28 cellular contexts compared by ENCODE assay signal in genomic region chr1:20398744-20399143, GRCh38.
DNase-seq lines count a peak whose midpoint lies in the region; ATAC-seq, FAIRE-seq and TF ChIP-seq lines count a peak whose summit lies in the region.
"Had no signal": no experiment of that assay in that cellular context is flagged by ENCODE, and none has a peak within 500 bp of the region (broad histone marks: within the 10 kb centered on the region; RNA-seq: fewer than 3 reads in every experiment).

No MANE protein-coding gene starts in this region.

- H2AK5ac ChIP-seq in H9 (ENCODE audit: insufficient read length, low read length) (no peak overlapping the region), H1 (ENCODE audit: low read depth, low read length) (no peak overlapping the region)

- intact Hi-C loops in activated CD4-positive, alpha-beta T cell treated with anti-CD3 and anti-CD28 coated beads for 36 hours (cut with DNase I, micrococcal nuclease): no loop called here

- no peaks in the 10 kb centered on the region for H3K79me2 ChIP-seq in H9 (ENCODE audit: insufficient read depth, low read length)
- no peaks in the 10 kb centered on the region for H3K79me2 ChIP-seq in H1 (ENCODE audit: control insufficient read depth in 1 of 2, insufficient read depth in 2 of 2, low read length in 2 of 2)

- H3K79me1 ChIP-seq in H9 (ENCODE audit: insufficient read depth, low read depth, low read length, poor library complexity, severe bottlenecking) (no peaks in the 10 kb centered on the region), H1 (ENCODE audit: low read depth, low read length) (no peaks in the 10 kb centered on the region)

- H3K9me3 ChIP-seq in H9 (ENCODE audit: control insufficient read depth, low read depth, low read length) (no peaks in the 10 kb centered on the region), HEK293 (ENCODE audit: control insufficient read depth, insufficient read depth, low read depth, low read length) (no peaks in the 10 kb centered on the region), H1 (ENCODE audit: insufficient read depth in 2 of 2, low read depth in 1 of 2, low read length in 1 of 2) (no peaks in the 10 kb centered on the region)
- H3K9me3 ChIP-seq: BE2C had no signal

- H2AFZ ChIP-seq in H9 (ENCODE audit: low read length) (no peak overlapping the region), H1 (ENCODE audit: low read length) (no peak overlapping the region)

- H3K27me3 ChIP-seq in H9 (ENCODE audit: insufficient read depth, low read length) (peaks cover 17% of the 10 kb centered on the region; the same call in 1 of the 2 replicates), H1 (replicated peaks in 1 of 4; ENCODE audit: control insufficient read depth in 3 of 4, extremely low read depth in 1 of 4, insufficient read depth in 3 of 4, low read length in 3 of 4) (peaks cover 25 to 59% (median 44%) of the 10 kb centered on the region in 4 experiments)
- H3K27me3 ChIP-seq: BE2C, BLaER1 had no signal

- no peak overlapping the region for H3K4me3 ChIP-seq in HEK293 (ENCODE audit: low read depth, low read length)
- no peak overlapping the region for H3K4me3 ChIP-seq in H1 (ENCODE audit: extremely low read depth in 1 of 4, insufficient read depth in 2 of 4, low read depth in 3 of 4, low read length in 4 of 4)
- H3K4me3 ChIP-seq: BLaER1, GM12878 had no signal

- H3K27ac ChIP-seq in H9 (ENCODE audit: insufficient read length, low read depth, low read length) (no peak overlapping the region), HEK293 (ENCODE audit: extremely low read depth, low read depth, low read length) (no peak overlapping the region), H1 (ENCODE audit: low read depth, low read length) (no peak overlapping the region)
- H3K27ac ChIP-seq: BLaER1 had no signal

- H3K14ac ChIP-seq in H9 (ENCODE audit: insufficient read depth, low read length) (no peak overlapping the region), H1 (ENCODE audit: insufficient read length) (no peak overlapping the region)

- H4K5ac ChIP-seq in H9 (ENCODE audit: insufficient read length, low read depth, low read length): no peak overlapping the region
- H4K5ac ChIP-seq in H1 (ENCODE audit: insufficient read length, low read depth, low read length): no peak overlapping the region

- H4K8ac ChIP-seq in H9 (replicated peaks; ENCODE audit: insufficient read length, low read depth, low read length) (no peak overlapping the region), H1 (ENCODE audit: extremely low read depth, insufficient read depth, low read length) (no peak overlapping the region)

- H3K4me1 Mint-ChIP-seq in H9: peaks cover 6 to 19% of the 10 kb centered on the region in 2 experiments
- no peaks in the 10 kb centered on the region for H3K4me1 Mint-ChIP-seq in activated CD4-positive, alpha-beta T cell treated with anti-CD3 and anti-CD28 coated beads for 36 hours
- H3K4me1 Mint-ChIP-seq: CD14-positive monocyte; CD4-positive, alpha-beta memory T cell; CD4-positive, CD25-positive, alpha-beta regulatory T cell; CD8-positive, alpha-beta memory T cell had no signal

- no peak overlapping the region for H3K9ac ChIP-seq in H9 (ENCODE audit: extremely low read depth, insufficient read length, low read length)
- H3K9ac ChIP-seq in H1 (replicated peaks in 1 of 4; ENCODE audit: extremely low read depth in 1 of 4, low read depth in 3 of 4, low read length in 3 of 4): no peak overlapping the region
- H3K9ac ChIP-seq: BLaER1 had no signal

- ATAC-seq in GM18505 (IDR thresholded peaks at IDR 0.05; ENCODE audit: unreplicated experiment) (no peak), HG03095 (IDR thresholded peaks at IDR 0.05; ENCODE audit: unreplicated experiment) (no peak)
- ATAC-seq in activated CD4-positive, alpha-beta T cell treated with anti-CD3 and anti-CD28 coated beads for 36 hours: no peak
- ATAC-seq: GM12878 had no signal

- H3K4me3 Mint-ChIP-seq in H9: no peak overlapping the region
- H3K4me3 Mint-ChIP-seq in activated CD4-positive, alpha-beta T cell treated with anti-CD3 and anti-CD28 coated beads for 36 hours: no peak overlapping the region
- H3K4me3 Mint-ChIP-seq: CD4-positive, alpha-beta memory T cell; CD4-positive, CD25-positive, alpha-beta regulatory T cell; CD8-positive, alpha-beta memory T cell had no signal

- H3K56ac ChIP-seq in H9 (ENCODE audit: insufficient read length, low read depth, low read length) (no peak overlapping the region), H1 (replicated peaks; ENCODE audit: insufficient read length, low read depth, low read length) (peak overlapping the region; percentile 47)

- no peak overlapping the region for H2BK5ac ChIP-seq in H9 (ENCODE audit: insufficient read length, low read length)
- H2BK5ac ChIP-seq in H1 (ENCODE audit: low read depth, low read length): no peak overlapping the region

- peaks cover 4 to 6% of the 10 kb centered on the region in 2 experiments; a peak in 2 of 5 replicates for H3K9me3 Mint-ChIP-seq in H9
- peaks cover 10% of the 10 kb centered on the region for H3K9me3 Mint-ChIP-seq in activated CD4-positive, alpha-beta T cell treated with anti-CD3 and anti-CD28 coated beads for 36 hours (ENCODE audit: low read depth)

- CTCF ChIA-PET in HEK293 (lab: Yijun Ruan, JAX): no interaction called here
- CTCF ChIA-PET in H1 (lab: Charles Lee; ENCODE audit: partially characterized antibody): interaction anchor here (0.7 to 3.8 kb wide), 4 partner anchors 13 to 94 kb away, joined by 3 to 20 read pairs (median 5); no protein-coding TSS in a partner anchor
- CTCF ChIA-PET in activated CD4-positive, alpha-beta T cell treated with anti-CD3 and anti-CD28 coated beads for 36 hours (lab: Charles Lee): no interaction called here

- no peak for FAIRE-seq in H1 (lab: Jason Lieb, UNC)
- FAIRE-seq: A204.1, GM12878, GM12892, GM19239 had no signal

- H3K4ac ChIP-seq in H9 (ENCODE audit: low read depth, low read length): no peak overlapping the region
- no peak overlapping the region for H3K4ac ChIP-seq in H1 (replicated peaks; ENCODE audit: insufficient read length, low read depth, low read length)

- no peak for TF ChIP-seq EP300 in H1 (IDR thresholded peaks at IDR 0.05; ENCODE audit: borderline replicate concordance in 1 of 2, low read depth in 2 of 2, low read length in 2 of 2)

- H3K27ac Mint-ChIP-seq in H9: no peak overlapping the region
- H3K27ac Mint-ChIP-seq in activated CD4-positive, alpha-beta T cell treated with anti-CD3 and anti-CD28 coated beads for 36 hours: no peak overlapping the region
- H3K27ac Mint-ChIP-seq: CD4-positive, alpha-beta memory T cell; CD4-positive, CD25-positive, alpha-beta regulatory T cell had no signal

- TF ChIP-seq CTCF in H9 (conservative IDR thresholded peaks at IDR 0.05) (no peak), HEK293 (tag by site-specific recombination; IDR thresholded peaks at IDR 0.05) (no peak), H1 (IDR thresholded peaks at IDR 0.05; ENCODE audit: control extremely low read depth in 1 of 3, insufficient read depth in 1 of 3, low read depth in 1 of 3, low read length in 3 of 3) (no peak)

- H3K27me3 Mint-ChIP-seq in H9 (ENCODE audit: low read depth): peaks cover 97% of the 10 kb centered on the region
- H3K27me3 Mint-ChIP-seq in activated CD4-positive, alpha-beta T cell treated with anti-CD3 and anti-CD28 coated beads for 36 hours: peaks cover 42% of the 10 kb centered on the region

- DNase-seq in H9: peak; percentile 16
- no peak for DNase-seq in H1 (ENCODE audit: low read depth in 1 of 2, low spot score in 2 of 2)
- DNase-seq in mesenteric fat pad (ENCODE audit: low spot score): peak; percentile 28
- no peak for DNase-seq in activated CD4-positive, alpha-beta T cell treated with anti-CD3 and anti-CD28 coated beads for 36 hours
- DNase-seq: 8988T; ACHN; BE2C; C1 segment of cervical spinal cord; CD4-positive, alpha-beta memory T cell; CD4-positive, CD25-positive, alpha-beta regulatory T cell; CD8-positive, alpha-beta memory T cell; COR-L47; DMS 273 treated with DMSO at 0.1 percent for 48 hours; DMS153; DMS53; DMS79; DND-41; EL; GDM1 had no signal

- H2BK15ac ChIP-seq in H9 (ENCODE audit: low read depth, low read length) (no peak overlapping the region), H1 (ENCODE audit: low read length) (no peak overlapping the region)

- no peak overlapping the region for H3K23ac ChIP-seq in H9 (ENCODE audit: insufficient read length, low read depth, low read length)
- H3K23ac ChIP-seq in H1 (ENCODE audit: insufficient read length): no peak overlapping the region

- H3K36me3 Mint-ChIP-seq in H9 (ENCODE audit: insufficient read depth in 1 of 3, low read depth in 3 of 3): no peaks in the 10 kb centered on the region
- H3K36me3 Mint-ChIP-seq in activated CD4-positive, alpha-beta T cell treated with anti-CD3 and anti-CD28 coated beads for 36 hours (ENCODE audit: low read depth): no peaks in the 10 kb centered on the region
- H3K36me3 Mint-ChIP-seq: CD14-positive monocyte; CD4-positive, alpha-beta memory T cell; CD4-positive, CD25-positive, alpha-beta regulatory T cell had no signal

- TF ChIP-seq POLR2A in H1 (IDR thresholded peaks at IDR 0.05; ENCODE audit: control extremely low read depth in 1 of 2, low read depth in 2 of 2, low read length in 2 of 2) (no peak), GM18505 (IDR thresholded peaks at IDR 0.05; ENCODE audit: borderline replicate concordance, extremely low read depth, insufficient read depth, insufficient read length) (no peak)

- no CpG with 5 or more reads among the region's 4 CpGs for WGBS in H9 (ENCODE audit: extremely low coverage, insufficient read length, low lambda C conversion rate)
- 80% methylated on average over 4 of the region's 4 CpGs; no CpG with 5 or more reads in 1 of the 2 experiments for WGBS in H1 (ENCODE audit: extremely low coverage in 1 of 2, insufficient coverage in 1 of 2, insufficient read length in 1 of 2, insufficient replicate concordance in 2 of 2, low coverage in 1 of 2, low lambda C conversion rate in 2 of 2, missing lambda C conversion rate in 1 of 2), 2 experiments

- no peaks in the 10 kb centered on the region for H3K36me3 ChIP-seq in HEK293 (ENCODE audit: control insufficient read depth in 2 of 2, insufficient read depth in 1 of 2, low read length in 2 of 2)
- H3K36me3 ChIP-seq in H1 (ENCODE audit: control insufficient read depth in 2 of 4, insufficient read depth in 4 of 4, low read length in 3 of 4): no peaks in the 10 kb centered on the region
- H3K36me3 ChIP-seq: BE2C, BLaER1 had no signal

- H3K23me2 ChIP-seq in H9 (ENCODE audit: insufficient read length, low read depth, low read length, poor library complexity, severe bottlenecking) (no peaks in the 10 kb centered on the region), H1 (ENCODE audit: low read depth, low read length) (no peaks in the 10 kb centered on the region)

- POLR2A ChIA-PET in HEK293 (lab: Yijun Ruan, JAX): no interaction called here
- POLR2A ChIA-PET in H1 (lab: Charles Lee; ENCODE audit: partially characterized antibody): interaction anchor here (1.5 kb wide), 1 partner anchor 15 kb away, joined by 4 read pairs; no protein-coding TSS in a partner anchor
- POLR2A ChIA-PET in activated CD4-positive, alpha-beta T cell treated with anti-CD3 and anti-CD28 coated beads for 36 hours (lab: Charles Lee): no interaction called here

- H2BK120ac ChIP-seq in H9 (ENCODE audit: low read depth, low read length, poor library complexity, severe bottlenecking) (no peak overlapping the region), H1 (replicated peaks; ENCODE audit: low read depth, low read length) (no peak overlapping the region)

- H3K4me1 ChIP-seq in H9 (ENCODE audit: insufficient read depth, low read length): no peaks in the 10 kb centered on the region
- no peaks in the 10 kb centered on the region for H3K4me1 ChIP-seq in HEK293 (ENCODE audit: control insufficient read depth, insufficient read depth, low read length)
- 0 out of 7 replicates have a peak, but pooled peaks cover 0 to 2% (median 0%) of the 10 kb centered on the region in 4 experiments for H3K4me1 ChIP-seq in H1 (replicated peaks in 1 of 4; ENCODE audit: control insufficient read depth in 3 of 4, insufficient read depth in 4 of 4, low read length in 3 of 4)
- H3K4me1 ChIP-seq: BE2C, BLaER1 had no signal

- H3K4me2 ChIP-seq in H9 (ENCODE audit: insufficient read depth, insufficient read length, low read length) (no peak overlapping the region), H1 (ENCODE audit: insufficient read depth in 1 of 2, low read depth in 2 of 2, low read length in 2 of 2) (no peak overlapping the region)
- H3K4me2 ChIP-seq: BLaER1 had no signal

- H4K91ac ChIP-seq in H9 (ENCODE audit: insufficient read length, low read depth, low read length) (no peak overlapping the region), H1 (replicated peaks; ENCODE audit: insufficient read length, low read length) (no peak overlapping the region)

- H3T11ph ChIP-seq in H9 (ENCODE audit: low read length): no peak overlapping the region

- H2BK20ac ChIP-seq in H9 (ENCODE audit: low read depth, low read length, poor library complexity, severe bottlenecking) (no peak overlapping the region), H1 (ENCODE audit: low read length) (no peak overlapping the region)

- H2BK12ac ChIP-seq in H9 (ENCODE audit: insufficient read length, low read depth, low read length) (no peak overlapping the region), H1 (ENCODE audit: low read depth, low read length) (no peak overlapping the region)

- no peak overlapping the region for H3K18ac ChIP-seq in H9 (ENCODE audit: insufficient read length, low read depth, low read length)
- H3K18ac ChIP-seq in H1 (ENCODE audit: extremely low read depth, low read length): no peak overlapping the region

- H4K20me1 ChIP-seq in H9 (ENCODE audit: control insufficient read depth, insufficient read depth, insufficient read length) (no peaks in the 10 kb centered on the region), H1 (replicated peaks in 1 of 2; ENCODE audit: control insufficient read depth in 1 of 2, insufficient read depth in 2 of 2, low read length in 2 of 2) (peaks cover 0 to 2% of the 10 kb centered on the region in 2 experiments)
- H4K20me1 ChIP-seq: BLaER1 had no signal

- no peak for TF ChIP-seq RAD21 in H1 (IDR thresholded peaks at IDR 0.05 in 1 of 2, conservative IDR thresholded peaks at IDR 0.05 in 1 of 2; ENCODE audit: low read depth in 2 of 2, low read length in 2 of 2)

Comparison
In these comparisons a context has a peak if more than half of its experiments do, and no peak if none do; other contexts are left out.
1. DNase-seq: peak in H9 (single experiment) and mesenteric fat pad (single experiment); none in H1 (0 of 2) and activated CD4-positive, alpha-beta T cell treated with anti-CD3 and anti-CD28 coated beads for 36 hours (single experiment).